In the genomic region with DNA sequence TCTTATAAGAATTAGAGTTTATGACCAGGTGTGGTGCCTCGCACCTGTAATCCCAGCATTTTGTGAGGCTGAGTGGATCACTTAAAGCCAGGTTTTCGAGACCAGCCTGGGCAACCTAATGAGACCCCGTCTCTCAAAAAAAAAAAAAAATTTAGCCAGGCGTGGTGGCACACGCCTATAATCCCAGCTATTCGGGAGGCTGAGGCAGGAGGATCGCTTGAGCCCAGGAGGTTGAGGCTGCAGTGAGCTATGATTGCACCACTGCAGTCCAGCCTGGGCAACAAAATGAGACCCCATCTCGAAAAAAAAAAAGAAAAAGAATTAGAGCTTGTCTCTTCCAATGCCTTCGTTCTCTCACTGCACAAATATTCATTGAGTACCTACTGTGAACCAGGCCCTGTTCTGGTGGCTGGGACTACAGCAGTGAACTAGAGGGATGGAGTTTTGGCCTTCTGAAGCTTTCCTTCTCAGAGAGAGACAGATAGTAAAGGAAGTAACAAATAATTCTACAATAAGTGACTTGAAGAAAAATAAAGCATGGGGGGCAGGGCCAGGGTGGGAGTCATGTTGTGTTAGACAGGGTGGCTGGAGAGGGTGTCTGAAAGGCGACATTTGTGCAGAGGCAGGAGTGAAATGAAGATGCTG, we compare ENCODE assay signal across 28 cellular contexts. TPM values are rescaled to one million over a fixed set of nuclear protein-coding genes. Genes with fewer than 3 reads are reported as not detected.
DNase-seq lines count a peak whose midpoint lies in the region; ATAC-seq, FAIRE-seq and TF ChIP-seq lines count a peak whose summit lies in the region.
"Had no signal": no experiment of that assay in that cellular context is flagged by ENCODE, and none has a peak within 500 bp of the region (broad histone marks: within the 10 kb centered on the region; RNA-seq: fewer than 3 reads in every experiment).

No MANE protein-coding gene starts in this region.

- peaks cover 15% of the 10 kb centered on the region for H3K79me2 ChIP-seq in HepG2 (ENCODE audit: insufficient read depth, low read length)
- H3K79me2 ChIP-seq in neural progenitor cell (ENCODE audit: low read depth) = no peaks in the 10 kb centered on the region

- H3K4me3 ChIP-seq in Caco-2 (ENCODE audit: low read depth, low read length) = no peak overlapping the region
- no peak overlapping the region for H3K4me3 ChIP-seq in HepG2 (replicated peaks in 1 of 3; ENCODE audit: insufficient read depth in 1 of 3, low read depth in 2 of 3, low read length in 3 of 3)
- no peak overlapping the region for H3K4me3 ChIP-seq in neural progenitor cell
- no peak overlapping the region for H3K4me3 ChIP-seq in left ventricle myocardium inferior

- POLR2A ChIA-PET in Caco-2 (lab: Charles Lee) (interaction anchor here (0.5 to 2.2 kb wide), 9 partner anchors 13 to 954 kb away, joined by 3 to 21 read pairs (median 4); a partner anchor contains a TSS), HepG2 (lab: Yijun Ruan, JAX) (interaction anchor here (0.8 to 11.5 kb wide), 26 partner anchors 9 to 199 kb away, joined by 3 to 556 read pairs (median 8); a partner anchor contains a TSS)

- TF ChIP-seq CTCF in Caco-2 (IDR thresholded peaks at IDR 0.05; ENCODE audit: insufficient read depth in 1 of 2, low read depth in 1 of 2, low read length in 1 of 2, severe bottlenecking in 1 of 2, unreplicated experiment in 1 of 2) (no peak), HepG2 (CRISPR knock-in tag; IDR thresholded peaks at IDR 0.05) (no peak), neural progenitor cell (IDR thresholded peaks at IDR 0.05) (no peak), left ventricle myocardium inferior (IDR thresholded peaks at IDR 0.05; ENCODE audit: borderline replicate concordance) (no peak), D721Med (IDR thresholded peaks at IDR 0.05; ENCODE audit: insufficient read depth, missing control alignments) (no peak)

- H3K4me2 ChIP-seq in HepG2 (ENCODE audit: low read depth, low read length) (peak overlapping the region; percentile 56), neural progenitor cell (no peak overlapping the region)

- H3K36me3 ChIP-seq in Caco-2 (ENCODE audit: control insufficient read depth, insufficient read depth, low read length) (peaks cover 30% of the 10 kb centered on the region), HepG2 (replicated peaks in 1 of 2; ENCODE audit: control insufficient read depth in 1 of 2, insufficient read depth in 2 of 2, low read length in 2 of 2) (peaks cover 55 to 76% of the 10 kb centered on the region in 2 experiments), neural progenitor cell (no peaks in the 10 kb centered on the region), left ventricle myocardium inferior (no peaks in the 10 kb centered on the region)
- H3K36me3 ChIP-seq: BE2C had no signal

- H3K9me3 Mint-ChIP-seq in Caco-2 (ENCODE audit: unreplicated experiment) (no peaks in the 10 kb centered on the region), neural progenitor cell (no peaks in the 10 kb centered on the region)
- no peaks in the 10 kb centered on the region for H3K9me3 Mint-ChIP-seq in activated T-helper 17 cell treated with anti-CD3 and anti-CD28 coated beads, Interleukin-2, amount 50 U/mL, for 72 hours
- H3K9me3 Mint-ChIP-seq: CD14-positive monocyte had no signal

- H3K4me1 Mint-ChIP-seq in Caco-2 (ENCODE audit: low read depth, unreplicated experiment) = peaks cover 58% of the 10 kb centered on the region
- H3K4me1 Mint-ChIP-seq in activated T-helper 17 cell treated with anti-CD3 and anti-CD28 coated beads, Interleukin-2, amount 50 U/mL, for 72 hours = no peaks in the 10 kb centered on the region
- peaks cover 6% of the 10 kb centered on the region for H3K4me1 Mint-ChIP-seq in neural progenitor cell
- H3K4me1 Mint-ChIP-seq: CD14-positive monocyte had no signal

- DNase-seq in Caco-2 (no peak), HepG2 (ENCODE audit: low spot score) (no peak), neural progenitor cell (ENCODE audit: low spot score) (no peak), left ventricle myocardium inferior (no peak), D721Med (ENCODE audit: insufficient read length, low spot score) (no peak)
- DNase-seq in activated CD8-positive, alpha-beta memory T cell treated with anti-CD3 and anti-CD28 coated beads, Interleukin-2, amount 50 U/mL, for 4 hours = no peak
- DNase-seq: 8988T, ACHN, BE2C, DMS53, GOT3, Karpas-422, NCI-H1092 treated with DMSO at 0.1 percent for 48 hours, NCI-H1436 treated with DMSO at 0.1 percent for 48 hours, NCI-H2029, NCI-H2227 treated with DMSO at 0.1 percent for 48 hours, NCI-H510A, NCI-H69, SHP77 had no signal

- no peaks in the 10 kb centered on the region for H3K36me3 Mint-ChIP-seq in Caco-2 (ENCODE audit: insufficient read depth, unreplicated experiment)
- no peaks in the 10 kb centered on the region for H3K36me3 Mint-ChIP-seq in activated T-helper 17 cell treated with anti-CD3 and anti-CD28 coated beads, Interleukin-2, amount 50 U/mL, for 72 hours (ENCODE audit: low read depth)
- no peaks in the 10 kb centered on the region for H3K36me3 Mint-ChIP-seq in neural progenitor cell
- H3K36me3 Mint-ChIP-seq: CD14-positive monocyte had no signal

- peak overlapping the region; percentile 87 for H3K27ac ChIP-seq in HepG2 (ENCODE audit: extremely low read length, insufficient read depth, low read length)
- H3K27ac ChIP-seq in neural progenitor cell = no peak overlapping the region
- no peak overlapping the region for H3K27ac ChIP-seq in left ventricle myocardium inferior (replicated peaks)
- H3K27ac ChIP-seq: HL-60, RWPE1 had no signal

- H3K9me3 ChIP-seq in Caco-2 (no peaks in the 10 kb centered on the region), HepG2 (ENCODE audit: low read length) (no peaks in the 10 kb centered on the region), neural progenitor cell (ENCODE audit: low read depth) (no peaks in the 10 kb centered on the region), left ventricle myocardium inferior (replicated peaks) (no peaks in the 10 kb centered on the region)
- H3K9me3 ChIP-seq: BE2C had no signal

- in situ Hi-C loops in HepG2 (cut with HindIII; ENCODE audit: extremely low pct_ligation_motif_present, low pct_unique_long_range_greater_than_20kb) = no loop called here

- peak overlapping the region; percentile 86 for H3K27ac Mint-ChIP-seq in Caco-2 (ENCODE audit: unreplicated experiment)
- H3K27ac Mint-ChIP-seq in activated T-helper 17 cell treated with anti-CD3 and anti-CD28 coated beads, Interleukin-2, amount 50 U/mL, for 72 hours = peak overlapping the region; percentile 56
- no peak overlapping the region for H3K27ac Mint-ChIP-seq in neural progenitor cell

- no peak overlapping the region for H2AFZ ChIP-seq in HepG2 (ENCODE audit: low read length)
- H2AFZ ChIP-seq in neural progenitor cell (replicated peaks) = peak overlapping the region; percentile 55

- H3K4me3 Mint-ChIP-seq in Caco-2 (ENCODE audit: unreplicated experiment) = peak overlapping the region; percentile 18
- H3K4me3 Mint-ChIP-seq in activated T-helper 17 cell treated with anti-CD3 and anti-CD28 coated beads, Interleukin-2, amount 50 U/mL, for 72 hours = no peak overlapping the region
- no peak overlapping the region for H3K4me3 Mint-ChIP-seq in neural progenitor cell
- H3K4me3 Mint-ChIP-seq: CD14-positive monocyte had no signal

- intact Hi-C loops in Caco-2 (cut with micrococcal nuclease; ENCODE audit: unreplicated experiment) = loop anchor here (1.0 kb wide), 6 partner anchors 11 to 195 kb away; a partner anchor contains a TSS
- intact Hi-C loops in HepG2 (cut with micrococcal nuclease; ENCODE audit: unreplicated experiment) = loop anchor here (1.0 to 2.0 kb wide), 3 partner anchors 10 to 23 kb away; no protein-coding TSS in a partner anchor
- intact Hi-C loops in left ventricle myocardium inferior (cut with micrococcal nuclease) = no loop called here

- WGBS in HepG2 (ENCODE audit: low lambda C conversion rate) = 74% methylated on average over 10 of the region's 10 CpGs

- no peaks in the 10 kb centered on the region for H3K27me3 Mint-ChIP-seq in Caco-2 (ENCODE audit: insufficient read depth, unreplicated experiment)
- H3K27me3 Mint-ChIP-seq in activated T-helper 17 cell treated with anti-CD3 and anti-CD28 coated beads, Interleukin-2, amount 50 U/mL, for 72 hours = peaks cover 19% of the 10 kb centered on the region
- H3K27me3 Mint-ChIP-seq in neural progenitor cell (ENCODE audit: insufficient read depth, low read depth) = peaks cover 2% of the 10 kb centered on the region

- TF ChIP-seq RAD21 in HepG2 (CRISPR knock-in tag; IDR thresholded peaks at IDR 0.05) = no peak

- FAIRE-seq in HepG2 (lab: Jason Lieb, UNC) (no peak), D721Med (lab: Jason Lieb, UNC) (no peak)
- FAIRE-seq: GM18507 had no signal

- H3K9ac ChIP-seq in HepG2 (ENCODE audit: insufficient read depth, low read depth, low read length) (peak overlapping the region; percentile 34; the same call in 1 of the 2 replicates), neural progenitor cell (no peak overlapping the region)

- H3K4me1 ChIP-seq in Caco-2 (peaks cover 82% of the 10 kb centered on the region), HepG2 (ENCODE audit: insufficient read depth, low read length) (peaks cover 100% of the 10 kb centered on the region), neural progenitor cell (peaks cover 2% of the 10 kb centered on the region), left ventricle myocardium inferior (no peaks in the 10 kb centered on the region)
- H3K4me1 ChIP-seq: BE2C had no signal

- no peak for ATAC-seq in activated T-helper 17 cell treated with anti-CD3 and anti-CD28 coated beads, Interleukin-2, amount 50 U/mL, for 72 hours (replicated peaks)
- ATAC-seq in HepG2 = no peak
- ATAC-seq in GM21786 (IDR thresholded peaks at IDR 0.05; ENCODE audit: unreplicated experiment) = no peak
- ATAC-seq: HCT116 had no signal

- TF ChIP-seq EP300 in HepG2 (IDR thresholded peaks at IDR 0.05; ENCODE audit: low read depth in 2 of 2, low read length in 2 of 2) (no peak), HepG2 (CRISPR knock-in tag; IDR thresholded peaks at IDR 0.05; ENCODE audit: borderline replicate concordance) (no peak)

- BruUV-seq in Caco-2 (replicated peaks; lab: Mats Ljungman, UMichigan) = no TSS peak
- BruUV-seq in HepG2 (replicated peaks; lab: Mats Ljungman, UMichigan) = no TSS peak

- CTCF ChIA-PET in Caco-2 (lab: Charles Lee) = interaction anchor here (0.5 to 3.2 kb wide), 16 partner anchors 7 to 821 kb away, joined by 3 to 37 read pairs (median 4); a partner anchor contains a TSS
- CTCF ChIA-PET in HepG2 (lab: Yijun Ruan, JAX; ENCODE audit: low intra/inter-chr PET ratio, low total read pairs) = interaction anchor here (1.2 to 1.5 kb wide), 3 partner anchors 25 to 49 kb away, joined by 3 to 4 read pairs (median 3); no protein-coding TSS in a partner anchor

- no peaks in the 10 kb centered on the region for H3F3A ChIP-seq in neural progenitor cell (ENCODE audit: low read depth)

- TF ChIP-seq POLR2A in HepG2 (IDR thresholded peaks at IDR 0.05; ENCODE audit: insufficient read depth in 1 of 2, low read depth in 2 of 2, low read length in 2 of 2) = no peak

- H4K20me1 ChIP-seq in HepG2 (ENCODE audit: insufficient read depth, low read length) (no peaks in the 10 kb centered on the region), neural progenitor cell (ENCODE audit: low read depth) (no peaks in the 10 kb centered on the region)

- no peaks in the 10 kb centered on the region for H3K27me3 ChIP-seq in Caco-2 (replicated peaks; ENCODE audit: control insufficient read depth, insufficient read depth, low read length)
- H3K27me3 ChIP-seq in HepG2 (ENCODE audit: control insufficient read depth in 1 of 2, insufficient read depth in 2 of 2, low read length in 2 of 2) = no peaks in the 10 kb centered on the region
- H3K27me3 ChIP-seq in neural progenitor cell = no peaks in the 10 kb centered on the region
- H3K27me3 ChIP-seq in left ventricle myocardium inferior (ENCODE audit: low read depth) = peaks cover 65% of the 10 kb centered on the region
- H3K27me3 ChIP-seq: BE2C had no signal

RNA-seq across cellular contexts. Expression of a gene that starts 56.4 kb away (rescaled TPM):
- 256 and 292 TPM in 2 replicates for total RNA-seq in Caco-2 (2022)
- total RNA-seq in activated T-helper 17 cell treated with anti-CD3 and anti-CD28 coated beads, Interleukin-2, amount 50 U/mL, for 72 hours = not detected
- total RNA-seq in HepG2 (2016; rRNA removed; fragmentation: Illumina TruSeq; extraction: Trizol) = 169 and 190 TPM in 2 replicates
- 29.0 and 32.3 TPM in 2 replicates for total RNA-seq in HepG2 (2016; cell fraction: cytosol; rRNA removed; fragmentation: Illumina TruSeq; extraction: Trizol; ENCODE audit: low read depth)
- 151 and 173 TPM in 2 replicates for total RNA-seq in HepG2 (2016; cell fraction: insoluble cytoplasmic fraction; rRNA removed; fragmentation: Illumina TruSeq; extraction: Trizol)
- 112 and 124 TPM in 2 replicates for total RNA-seq in HepG2 (2016; cell fraction: membrane; rRNA removed; fragmentation: Illumina TruSeq; extraction: Trizol)
- total RNA-seq in HepG2 (2016; cell fraction: nucleus; rRNA removed; fragmentation: Illumina TruSeq; extraction: Trizol) = 102 and 116 TPM in 2 replicates
- 80.9 and 112 TPM in 2 replicates for polyA plus RNA-seq in HepG2 (2011; rRNA removed)
- 42.6 and 51.4 TPM in 2 replicates for polyA plus RNA-seq in HepG2 (2011; cell fraction: cytosol; rRNA removed)
- polyA plus RNA-seq in HepG2 (2011; cell fraction: nucleus; rRNA removed) = 155 and 166 TPM in 2 replicates
- polyA plus RNA-seq in HepG2 (2012) = 118 and 127 TPM in 2 replicates
- polyA plus RNA-seq in HepG2 (2016; cell fraction: cytosol; fragmentation: Illumina TruSeq; extraction: Trizol; ENCODE audit: low read depth) = 15.4 and 16.4 TPM in 2 replicates
- polyA plus RNA-seq in HepG2 (2016; cell fraction: insoluble cytoplasmic fraction; fragmentation: Illumina TruSeq; extraction: Trizol; ENCODE audit: low read depth) = 119 and 153 TPM in 2 replicates
- 46.6 and 47.5 TPM in 2 replicates for polyA plus RNA-seq in HepG2 (2016; cell fraction: membrane; fragmentation: Illumina TruSeq; extraction: Trizol; ENCODE audit: low read depth)
- 182 and 192 TPM in 2 replicates for polyA plus RNA-seq in HepG2 (2016; cell fraction: nucleus; fragmentation: Illumina TruSeq; extraction: Trizol; ENCODE audit: insufficient read depth, low read depth)
- 4.8 and 366 TPM in 2 replicates for polyA minus RNA-seq in HepG2 (2011; rRNA and poly(A)+ RNA removed; ENCODE audit: low replicate concordance)
- 84.1 and 95.5 TPM in 2 replicates for polyA minus RNA-seq in HepG2 (2011; cell fraction: cytosol; rRNA and poly(A)+ RNA removed)
- polyA minus RNA-seq in HepG2 (2011; cell fraction: nucleus; rRNA and poly(A)+ RNA removed) = 74.7 and 93.0 TPM in 2 replicates
- total RNA-seq in neural progenitor cell (ENCODE audit: low replicate concordance) = 0.68 and 1.6 TPM in 2 replicates
- total RNA-seq in left ventricle myocardium inferior = not detected
- total RNA-seq: Daoy, OCI-LY7 had no signal
- polyA plus RNA-seq: CD14-positive monocyte had no signal

Comparison
In these comparisons a context has a peak if more than half of its experiments do, and no peak if none do; other contexts are left out.
1. RNA of a gene that starts 56.4 kb away (total RNA-seq): 256 to 292 TPM in Caco-2 and 29.0 to 190 TPM in HepG2; 0.68 to 1.6 TPM in neural progenitor cell, not detected in activated T-helper 17 cell treated with anti-CD3 and anti-CD28 coated beads, Interleukin-2, amount 50 U/mL, for 72 hours and not detected in left ventricle myocardium inferior (single experiment); every median in the first group is over 10 times any median in the second.